24 cellular contexts compared by ENCODE assay signal in genomic region chr11:2586793-2587131, GRCh38.
A peak's percentile ranks its signal among the peaks of the same experiment; 100 is the strongest.
DNase-seq lines count a peak whose midpoint lies in the region; ATAC-seq and TF ChIP-seq lines count a peak whose summit lies in the region.
"Had no signal": no experiment of that assay in that cellular context is flagged by ENCODE, and none has a peak within 500 bp of the region (broad histone marks: within the 10 kb centered on the region; RNA-seq: fewer than 3 reads in every experiment).

No MANE protein-coding gene starts in this region.

- POLR2A ChIA-PET in SK-N-SH (lab: Yijun Ruan, JAX) = no interaction called here

- H3K27me3 ChIP-seq in SK-N-SH (ENCODE audit: insufficient read depth) = no peaks in the 10 kb centered on the region
- H3K27me3 ChIP-seq in WERI-Rb-1 (ENCODE audit: insufficient read depth, low read depth, severe bottlenecking) = no peaks in the 10 kb centered on the region
- H3K27me3 ChIP-seq: ovary, right atrium auricular region had no signal

- H3K4me1 ChIP-seq in SK-N-SH (ENCODE audit: control insufficient read depth in 1 of 2, insufficient read depth in 2 of 2, low read depth in 1 of 2, low read length in 1 of 2) (peaks cover 0 to 42% of the 10 kb centered on the region in 2 experiments; a peak in 1 of 4 replicates), mucosa of descending colon (ENCODE audit: low read depth) (no peaks in the 10 kb centered on the region)
- H3K4me1 ChIP-seq: right atrium auricular region, tibial artery had no signal

- no peaks in the 10 kb centered on the region for H3K4me1 Mint-ChIP-seq in T-helper 2 cell treated with Interferon-gamma antibody and Interleukin-4, amounts not matched to agents 5 μg/mL and 100 μg/mL, for 36 hours (ENCODE audit: low read depth)
- H3K4me1 Mint-ChIP-seq: CD8-positive, alpha-beta memory T cell; stimulated activated naive CD8-positive, alpha-beta T cell treated with anti-CD3 and anti-CD28 coated beads, Interleukin-15, amount 100 ng/mL, for 72 hours had no signal

- no peaks in the 10 kb centered on the region for H3K9me3 Mint-ChIP-seq in T-helper 2 cell treated with Interferon-gamma antibody and Interleukin-4, amounts not matched to agents 5 μg/mL and 100 μg/mL, for 36 hours
- H3K9me3 Mint-ChIP-seq: CD8-positive, alpha-beta memory T cell; stimulated activated naive CD8-positive, alpha-beta T cell treated with anti-CD3 and anti-CD28 coated beads, Interleukin-15, amount 100 ng/mL, for 72 hours had no signal

- no peak overlapping the region for H3K4me3 Mint-ChIP-seq in T-helper 2 cell treated with Interferon-gamma antibody and Interleukin-4, amounts not matched to agents 5 μg/mL and 100 μg/mL, for 36 hours
- H3K4me3 Mint-ChIP-seq: CD8-positive, alpha-beta memory T cell; stimulated activated naive CD8-positive, alpha-beta T cell treated with anti-CD3 and anti-CD28 coated beads, Interleukin-15, amount 100 ng/mL, for 72 hours had no signal

- no peaks in the 10 kb centered on the region for H3K79me2 ChIP-seq in SK-N-SH (ENCODE audit: insufficient read depth)

- no peak for TF ChIP-seq CTCF in SK-N-SH (IDR thresholded peaks at IDR 0.05)
- TF ChIP-seq CTCF in WERI-Rb-1 (IDR thresholded peaks at IDR 0.05; ENCODE audit: low read depth, low read length) = no peak
- no peak for TF ChIP-seq CTCF in mucosa of descending colon (IDR thresholded peaks at IDR 0.05)

- DNase-seq in SK-N-SH (peak; percentile 16), AG08396 (ENCODE audit: low spot score) (peak; percentile 7), WERI-Rb-1 (peak; percentile 5), mucosa of descending colon (peak in 2 of 3 donors; percentile 0 to 14), NCI-H446 (lab: John Stamatoyannopoulos, UW) (no peak)
- DNase-seq in T-helper 2 cell treated with Interferon-gamma antibody and Interleukin-4, amounts not matched to agents 5 μg/mL and 100 μg/mL, for 36 hours (ENCODE audit: low spot score) = no peak
- DNase-seq in stimulated activated naive CD8-positive, alpha-beta T cell treated with anti-CD3 and anti-CD28 coated beads, Interleukin-15, Interleukin-2, amounts not matched to agents 100 U/mL and 50 U/mL, for 24 hours = no peak
- DNase-seq: DMS53; effector CD4-positive, alpha-beta T cell; erythroblast; foreskin melanocyte; GOT3; IMR-90; NCI-H1105 treated with DMSO at 0.1 percent for 48 hours; NCI-H2029 treated with DMSO at 0.1 percent for 48 hours; NCI-H345; stimulated activated CD4-positive, alpha-beta T cell treated with anti-CD3 and anti-CD28 coated beads, Interleukin-12 subunit alpha, Interleukin-12 subunit beta, amount 100 ng/mL, for 4 hours had no signal

- H4K20me1 ChIP-seq in SK-N-SH (ENCODE audit: insufficient read depth) = no peaks in the 10 kb centered on the region

- no CpG with 5 or more reads among the region's 5 CpGs for WGBS in SK-N-SH (ENCODE audit: low lambda C conversion rate)

- H3K27ac ChIP-seq in SK-N-SH (ENCODE audit: low read depth in 2 of 2, low read length in 1 of 2) (no peak overlapping the region), WERI-Rb-1 (no peak overlapping the region)
- H3K27ac ChIP-seq: 22Rv1, ovary, right atrium auricular region, tibial artery had no signal

- no peaks in the 10 kb centered on the region for H3K9me2 ChIP-seq in SK-N-SH

- H3K4me3 ChIP-seq in SK-N-SH (ENCODE audit: low read depth in 2 of 2, low read length in 1 of 2) (no peak overlapping the region), WERI-Rb-1 (ENCODE audit: low read depth, low read length) (no peak overlapping the region), mucosa of descending colon (no peak overlapping the region)
- H3K4me3 ChIP-seq: ovary, right atrium auricular region, tibial artery had no signal

- no peak overlapping the region for H3K9ac ChIP-seq in SK-N-SH

- H3K4me2 ChIP-seq in SK-N-SH = no peak overlapping the region

- H3K27ac Mint-ChIP-seq in T-helper 2 cell treated with Interferon-gamma antibody and Interleukin-4, amounts not matched to agents 5 μg/mL and 100 μg/mL, for 36 hours = no peak overlapping the region
- H3K27ac Mint-ChIP-seq: CD8-positive, alpha-beta memory T cell had no signal

- no peak for TF ChIP-seq RAD21 in SK-N-SH (IDR thresholded peaks at IDR 0.05; ENCODE audit: low read length)

- H3K9me3 ChIP-seq in SK-N-SH = no peaks in the 10 kb centered on the region
- no peaks in the 10 kb centered on the region for H3K9me3 ChIP-seq in WERI-Rb-1 (ENCODE audit: severe bottlenecking)
- no peaks in the 10 kb centered on the region for H3K9me3 ChIP-seq in mucosa of descending colon
- H3K9me3 ChIP-seq: ovary, right atrium auricular region, tibial artery had no signal

- H3K36me3 ChIP-seq in SK-N-SH (replicated peaks in 1 of 2; ENCODE audit: control insufficient read depth in 1 of 2, insufficient read depth in 2 of 2, low read length in 1 of 2) = no peaks in the 10 kb centered on the region
- no peaks in the 10 kb centered on the region for H3K36me3 ChIP-seq in WERI-Rb-1
- no peaks in the 10 kb centered on the region for H3K36me3 ChIP-seq in mucosa of descending colon (ENCODE audit: low read depth)
- H3K36me3 ChIP-seq: ovary, right atrium auricular region, tibial artery had no signal

- TF ChIP-seq EP300 in SK-N-SH (IDR thresholded peaks at IDR 0.05; ENCODE audit: borderline replicate concordance in 1 of 2, low read depth in 1 of 2, low read length in 1 of 2) = no peak

- H2AFZ ChIP-seq in SK-N-SH (ENCODE audit: low read depth) = no peak overlapping the region

- CTCF ChIA-PET in SK-N-SH (lab: Yijun Ruan, JAX) = interaction anchor here (1.4 kb wide), 1 partner anchor 54 kb away, joined by 5 read pairs; no protein-coding TSS in a partner anchor

- no peaks in the 10 kb centered on the region for H3F3A ChIP-seq in SK-N-SH (replicated peaks; ENCODE audit: insufficient read depth)

- H3K27me3 Mint-ChIP-seq in T-helper 2 cell treated with Interferon-gamma antibody and Interleukin-4, amounts not matched to agents 5 μg/mL and 100 μg/mL, for 36 hours (ENCODE audit: low read depth) = no peaks in the 10 kb centered on the region
- H3K27me3 Mint-ChIP-seq: CD8-positive, alpha-beta memory T cell; stimulated activated naive CD8-positive, alpha-beta T cell treated with anti-CD3 and anti-CD28 coated beads, Interleukin-15, amount 100 ng/mL, for 72 hours had no signal

- ATAC-seq in SK-N-SH treated with all-trans-retinoic acid at 6 μM for 48 hours = no peak
- ATAC-seq in mucosa of descending colon = no peak
- ATAC-seq in stimulated activated naive CD8-positive, alpha-beta T cell treated with anti-CD3 and anti-CD28 coated beads, Interleukin-15, Interleukin-2, amounts not matched to agents 100 U/mL and 50 U/mL, for 24 hours = no peak
- ATAC-seq: stimulated activated naive CD8-positive, alpha-beta T cell treated with anti-CD3 and anti-CD28 coated beads, Interleukin-15, amount 100 ng/mL, for 72 hours had no signal

- no peaks in the 10 kb centered on the region for H3K36me3 Mint-ChIP-seq in T-helper 2 cell treated with Interferon-gamma antibody and Interleukin-4, amounts not matched to agents 5 μg/mL and 100 μg/mL, for 36 hours (ENCODE audit: low read depth)

- intact Hi-C loops in mucosa of descending colon (cut with DNase I, micrococcal nuclease) = no loop called here

TF ChIP-seq in SK-N-SH, 30 proteins besides CTCF, POLR2A, EP300 and RAD21 (continues in another document):
- TF ChIP-seq RCOR1 (IDR thresholded peaks at IDR 0.05; ENCODE audit: low read length) = no peak
- no peak for TF ChIP-seq JUND (IDR thresholded peaks at IDR 0.05)
- no peak for TF ChIP-seq YY1 (IDR thresholded peaks at IDR 0.05; ENCODE audit: low read depth)
- TF ChIP-seq RFX5 (IDR thresholded peaks at IDR 0.05; ENCODE audit: low read length) = no peak
- TF ChIP-seq USF2 (IDR thresholded peaks at IDR 0.05; ENCODE audit: borderline replicate concordance, low read depth, low read length) = no peak
- no peak for TF ChIP-seq SMC3 (IDR thresholded peaks at IDR 0.05; ENCODE audit: low read depth, low read length)
- no peak for TF ChIP-seq EZH2phosphoT487 (IDR thresholded peaks at IDR 0.05; ENCODE audit: borderline replicate concordance, low read depth)
- TF ChIP-seq TCF12 (IDR thresholded peaks at IDR 0.05) = no peak
- TF ChIP-seq SIN3A (IDR thresholded peaks at IDR 0.05; ENCODE audit: borderline replicate concordance, low read depth, low read length) = no peak
- TF ChIP-seq GABPA (IDR thresholded peaks at IDR 0.05; ENCODE audit: low read depth) = no peak
- TF ChIP-seq ELF1 (IDR thresholded peaks at IDR 0.05) = no peak

TF ChIP-seq in SK-N-SH treated with all-trans-retinoic acid at 6 μM for 48 hours, 23 proteins besides CTCF, POLR2A, EP300 and RAD21 (continues in another document):
- TF ChIP-seq GLIS3 (CRISPR knock-in tag; IDR thresholded peaks at IDR 0.05) (no peak), CSDC2 (CRISPR knock-in tag; IDR thresholded peaks at IDR 0.05) (no peak), ZNF565 (CRISPR knock-in tag; conservative IDR thresholded peaks at IDR 0.05; ENCODE audit: low read depth) (no peak), OSR1 (CRISPR knock-in tag; IDR thresholded peaks at IDR 0.05) (no peak), ISL1 (CRISPR knock-in tag; IDR thresholded peaks at IDR 0.05) (no peak), PPARA (CRISPR knock-in tag; IDR thresholded peaks at IDR 0.05; ENCODE audit: borderline replicate concordance) (no peak), TOX (CRISPR knock-in tag; IDR thresholded peaks at IDR 0.05; ENCODE audit: borderline replicate concordance) (no peak), ZNF70 (CRISPR knock-in tag; IDR thresholded peaks at IDR 0.05) (no peak), ESRRG (CRISPR knock-in tag; IDR thresholded peaks at IDR 0.05) (no peak), POU6F1 (CRISPR knock-in tag; IDR thresholded peaks at IDR 0.05; ENCODE audit: borderline replicate concordance, low read depth) (no peak), ZNF8 (CRISPR knock-in tag; IDR thresholded peaks at IDR 0.05) (no peak), SNAI2 (CRISPR knock-in tag; IDR thresholded peaks at IDR 0.05) (no peak)

Comparison
In these comparisons a context has a peak if more than half of its experiments do, and no peak if none do; other contexts are left out.
1. DNase-seq: peak in SK-N-SH (single experiment), AG08396 (single experiment), WERI-Rb-1 (single experiment) and mucosa of descending colon (2 of 3); none in NCI-H446 (0 of 2), T-helper 2 cell treated with Interferon-gamma antibody and Interleukin-4, amounts not matched to agents 5 μg/mL and 100 μg/mL, for 36 hours (single experiment) and stimulated activated naive CD8-positive, alpha-beta T cell treated with anti-CD3 and anti-CD28 coated beads, Interleukin-15, Interleukin-2, amounts not matched to agents 100 U/mL and 50 U/mL, for 24 hours (single experiment).